8 cellular contexts compared by ENCODE assay signal in the genomic region with DNA sequence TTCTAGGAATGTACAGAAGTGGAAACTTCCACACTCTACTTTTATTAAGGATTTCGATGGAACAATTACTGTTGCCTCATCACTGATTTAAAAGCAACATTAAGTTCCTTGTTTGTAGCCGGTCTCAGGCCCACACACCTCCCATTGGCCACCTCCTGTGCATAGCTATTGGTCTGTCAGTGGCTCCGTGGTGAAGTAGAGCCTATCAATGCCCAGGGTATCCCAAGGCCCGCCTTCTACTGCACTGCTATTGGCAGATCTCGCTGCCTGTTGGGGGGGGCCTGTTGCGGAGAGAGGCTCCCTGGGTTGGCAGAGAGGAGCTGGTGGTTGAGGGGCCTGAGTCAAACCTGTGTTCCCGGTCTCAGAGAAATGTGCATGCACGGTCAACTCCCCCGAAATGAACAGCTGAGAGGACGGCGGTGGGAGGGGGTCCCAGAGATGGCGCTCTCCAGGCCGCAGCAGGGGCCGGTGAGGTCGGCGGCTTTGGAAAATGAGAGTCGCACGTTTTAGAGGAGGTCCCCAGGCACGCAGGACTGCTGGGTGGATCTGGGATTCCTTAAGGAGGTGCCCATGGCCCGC. TPM values are rescaled to one million over a fixed set of nuclear protein-coding genes. Genes with fewer than 3 reads are reported as not detected.
A peak's percentile ranks its signal among the peaks of the same experiment; 100 is the strongest.
DNase-seq lines count a peak whose midpoint lies in the region; ATAC-seq, FAIRE-seq and TF ChIP-seq lines count a peak whose summit lies in the region.

No MANE protein-coding gene starts in this region.

- TF ChIP-seq RAD21 in H1 (IDR thresholded peaks at IDR 0.05 in 1 of 2, conservative IDR thresholded peaks at IDR 0.05 in 1 of 2; ENCODE audit: low read depth in 2 of 2, low read length in 2 of 2), result no peak

- H3K9ac ChIP-seq in H1 (replicated peaks in 1 of 4; ENCODE audit: extremely low read depth in 1 of 4, low read depth in 3 of 4, low read length in 3 of 4), result peak overlapping the region in 3 of 4 experiments; percentile 62 to 80 (median 73); a peak in 6 of 7 replicates
- H3K9ac ChIP-seq in mesenchymal stem cell (ENCODE audit: low read length), result peak overlapping the region; percentile 89

- 0 out of 2 replicates have a peak, but pooled peaks cover 2% of the 10 kb centered on the region for H3K23me2 ChIP-seq in H1 (ENCODE audit: low read depth, low read length)

- no peaks in the 10 kb centered on the region for H4K20me1 ChIP-seq in H1 (replicated peaks in 1 of 2; ENCODE audit: control insufficient read depth in 1 of 2, insufficient read depth in 2 of 2, low read length in 2 of 2)

- no peaks in the 10 kb centered on the region for H3K36me3 ChIP-seq in H1 (ENCODE audit: control insufficient read depth in 2 of 4, insufficient read depth in 4 of 4, low read length in 3 of 4)
- H3K36me3 ChIP-seq in mesenchymal stem cell (ENCODE audit: control insufficient read depth in 1 of 2, insufficient read depth in 2 of 2, low read depth in 1 of 2, low read length in 2 of 2), result no peaks in the 10 kb centered on the region

- POLR2A ChIA-PET in AG04450 (lab: Yijun Ruan, JAX), result interaction anchor here (1.0 to 1.5 kb wide), 4 partner anchors 10 to 95 kb away, joined by 3 to 6 read pairs (median 4); partner anchors contain the start of genes ELK1 and TIMP1
- POLR2A ChIA-PET in H1 (lab: Charles Lee; ENCODE audit: partially characterized antibody), result interaction anchor here (0.5 to 1.9 kb wide), 5 partner anchors 9 to 61 kb away, joined by 3 to 9 read pairs (median 3); no protein-coding TSS in a partner anchor

- no peak overlapping the region for H2BK12ac ChIP-seq in H1 (ENCODE audit: low read depth, low read length)
- no peak overlapping the region for H2BK12ac ChIP-seq in mesenchymal stem cell (ENCODE audit: low read length in 2 of 2)

- H2BK5ac ChIP-seq in H1 (ENCODE audit: low read depth, low read length) (no peak overlapping the region), mesenchymal stem cell (ENCODE audit: low read depth, low read length, poor library complexity, severe bottlenecking) (no peak overlapping the region)

- peak; percentile 97 for FAIRE-seq in H1 (lab: Jason Lieb, UNC)

- H3K27me3 ChIP-seq in AG04450 (ENCODE audit: control insufficient read depth, insufficient read depth, low read length) (no peaks in the 10 kb centered on the region), H1 (replicated peaks in 1 of 4; ENCODE audit: control insufficient read depth in 3 of 4, extremely low read depth in 1 of 4, insufficient read depth in 3 of 4, low read length in 3 of 4) (no peaks in the 10 kb centered on the region), mesenchymal stem cell (ENCODE audit: control insufficient read depth in 1 of 2, insufficient read depth in 1 of 2, low read length in 2 of 2) (peaks cover 0 to 4% of the 10 kb centered on the region in 2 experiments)

- no peak overlapping the region for H2BK20ac ChIP-seq in H1 (ENCODE audit: low read length)

- TF ChIP-seq CTCF in AG04450 (IDR thresholded peaks at IDR 0.05; ENCODE audit: low read depth, low read length) (no peak), H1 (IDR thresholded peaks at IDR 0.05; ENCODE audit: control extremely low read depth in 1 of 3, insufficient read depth in 1 of 3, low read depth in 1 of 3, low read length in 3 of 3) (no peak)

- H2AK5ac ChIP-seq in H1 (ENCODE audit: low read depth, low read length), result no peak overlapping the region
- H2AK5ac ChIP-seq in mesenchymal stem cell (ENCODE audit: low read length, severe bottlenecking), result no peak overlapping the region

- TF ChIP-seq POLR2A in H1 (IDR thresholded peaks at IDR 0.05; ENCODE audit: control extremely low read depth in 1 of 2, low read depth in 2 of 2, low read length in 2 of 2), result peak; percentile 49 to 72

- H3K9me3 ChIP-seq in AG04450 (ENCODE audit: control insufficient read depth, insufficient read depth, low read length), result no peaks in the 10 kb centered on the region
- no peaks in the 10 kb centered on the region for H3K9me3 ChIP-seq in H1 (ENCODE audit: insufficient read depth in 2 of 2, low read depth in 1 of 2, low read length in 1 of 2)
- H3K9me3 ChIP-seq in mesenchymal stem cell (ENCODE audit: control insufficient read depth, low read length), result no peaks in the 10 kb centered on the region

- no peak overlapping the region for H3K56ac ChIP-seq in H1 (replicated peaks; ENCODE audit: insufficient read length, low read depth, low read length)

- H2AFZ ChIP-seq in H1 (ENCODE audit: low read length) (no peak overlapping the region), mesenchymal stem cell (ENCODE audit: low read depth, low read length) (peak overlapping the region; percentile 81)

- peak overlapping the region; percentile 61 for H3K4me3 ChIP-seq in AG04450 (ENCODE audit: low read depth, low read length)
- peak overlapping the region; percentile 48 to 69 (median 60) for H3K4me3 ChIP-seq in H1 (ENCODE audit: extremely low read depth in 1 of 4, insufficient read depth in 2 of 4, low read depth in 3 of 4, low read length in 4 of 4)
- H3K4me3 ChIP-seq in mesenchymal stem cell (ENCODE audit: insufficient read depth in 1 of 2, low read depth in 1 of 2, low read length in 2 of 2), result peak overlapping the region; percentile 62 to 77

- peak overlapping the region; percentile 71 for H4K5ac ChIP-seq in H1 (ENCODE audit: insufficient read length, low read depth, low read length)

- no peak for TF ChIP-seq EP300 in H1 (IDR thresholded peaks at IDR 0.05; ENCODE audit: borderline replicate concordance in 1 of 2, low read depth in 2 of 2, low read length in 2 of 2)

- CTCF ChIA-PET in AG04450 (lab: Charles Lee), result interaction anchor here (1.3 to 2.3 kb wide), 2 partner anchors 16 to 88 kb away, joined by 6 to 12 read pairs; no protein-coding TSS in a partner anchor
- CTCF ChIA-PET in H1 (lab: Charles Lee; ENCODE audit: partially characterized antibody), result interaction anchor here (0.5 to 1.2 kb wide), 2 partner anchors 11 to 15 kb away, joined by 3 read pairs; no protein-coding TSS in a partner anchor

- H3K4me2 ChIP-seq in H1 (ENCODE audit: insufficient read depth in 1 of 2, low read depth in 2 of 2, low read length in 2 of 2), result peak overlapping the region; percentile 66 to 74
- H3K4me2 ChIP-seq in mesenchymal stem cell (ENCODE audit: low read length, poor library complexity, severe bottlenecking), result peak overlapping the region; percentile 74

- no peaks in the 10 kb centered on the region for H3K79me1 ChIP-seq in H1 (ENCODE audit: low read depth, low read length)
- H3K79me1 ChIP-seq in mesenchymal stem cell (replicated peaks; ENCODE audit: low read length, poor library complexity, severe bottlenecking), result peaks cover 1% of the 10 kb centered on the region

- H4K8ac ChIP-seq in H1 (ENCODE audit: extremely low read depth, insufficient read depth, low read length) (peak overlapping the region; percentile 92), mesenchymal stem cell (ENCODE audit: low read length) (peak overlapping the region; percentile 90)

- H3K23ac ChIP-seq in H1 (ENCODE audit: insufficient read length), result no peak overlapping the region
- H3K23ac ChIP-seq in mesenchymal stem cell (ENCODE audit: low read length in 2 of 2), result no peak overlapping the region

- peak overlapping the region; percentile 21 for H3K27ac ChIP-seq in AG04450 (ENCODE audit: low read depth, low read length)
- peak overlapping the region; percentile 61; the same call in 1 of the 2 replicates for H3K27ac ChIP-seq in H1 (ENCODE audit: low read depth, low read length)
- peak overlapping the region; percentile 65 for H3K27ac ChIP-seq in mesenchymal stem cell (ENCODE audit: low read length, poor library complexity, severe bottlenecking)

- DNase-seq in AG04450 (ENCODE audit: low read depth, low spot score) (peak; percentile 81), NCI-H524 treated with DMSO at 0.1 percent for 48 hours (lab: John Stamatoyannopoulos, UW) (peak; percentile 89), H1 (ENCODE audit: low read depth in 1 of 2, low spot score in 2 of 2) (peak; percentile 63 to 70), mesenchymal stem cell (peak; percentile 92)
- peak; percentile 62 to 75 for DNase-seq in activated CD8-positive, alpha-beta memory T cell treated with anti-CD3 and anti-CD28 coated beads for 4 hours (ENCODE audit: low read depth in 2 of 2)
- DNase-seq in stimulated activated CD8-positive, alpha-beta memory T cell treated with anti-CD3 and anti-CD28 coated beads, Interleukin-12 subunit alpha, Interleukin-12 subunit beta, amount 100 ng/mL, for 24 hours (ENCODE audit: extremely low read depth), result peak; percentile 64

- H4K91ac ChIP-seq in H1 (replicated peaks; ENCODE audit: insufficient read length, low read length) (no peak overlapping the region), mesenchymal stem cell (ENCODE audit: low read length) (no peak overlapping the region)

- peak; percentile 89 for ATAC-seq in GM18907 (IDR thresholded peaks at IDR 0.05; ENCODE audit: unreplicated experiment)
- peak; percentile 85 for ATAC-seq in HG03159 (IDR thresholded peaks at IDR 0.05; ENCODE audit: unreplicated experiment)

- H3K14ac ChIP-seq in H1 (ENCODE audit: insufficient read length) (no peak overlapping the region), mesenchymal stem cell (ENCODE audit: low read length in 2 of 2) (no peak overlapping the region)

- H3K18ac ChIP-seq in H1 (ENCODE audit: extremely low read depth, low read length), result no peak overlapping the region
- H3K18ac ChIP-seq in mesenchymal stem cell (ENCODE audit: low read depth in 1 of 2, low read length in 2 of 2), result peak overlapping the region; percentile 78 to 79

- peak overlapping the region; percentile 69 for H3K4ac ChIP-seq in H1 (replicated peaks; ENCODE audit: insufficient read length, low read depth, low read length)
- H3K4ac ChIP-seq in mesenchymal stem cell (ENCODE audit: low read depth in 1 of 2, low read length in 2 of 2), result peak overlapping the region in 1 of 2 experiments; percentile 58

- H3K79me2 ChIP-seq in H1 (ENCODE audit: control insufficient read depth in 1 of 2, insufficient read depth in 2 of 2, low read length in 2 of 2), result no peaks in the 10 kb centered on the region

- 4% methylated on average over 13 of the region's 20 CpGs; no CpG with 5 or more reads in 1 of the 2 experiments for WGBS in H1 (ENCODE audit: extremely low coverage in 1 of 2, insufficient coverage in 1 of 2, insufficient read length in 1 of 2, insufficient replicate concordance in 2 of 2, low coverage in 1 of 2, low lambda C conversion rate in 2 of 2, missing lambda C conversion rate in 1 of 2), 2 experiments
- 3% methylated on average over 20 of the region's 20 CpGs for WGBS in mesenchymal stem cell

- no peak overlapping the region for H2BK120ac ChIP-seq in H1 (replicated peaks; ENCODE audit: low read depth, low read length)
- H2BK120ac ChIP-seq in mesenchymal stem cell (ENCODE audit: low read depth, low read length), result no peak overlapping the region

- H3K4me1 ChIP-seq in H1 (replicated peaks in 1 of 4; ENCODE audit: control insufficient read depth in 3 of 4, insufficient read depth in 4 of 4, low read length in 3 of 4) (no peaks in the 10 kb centered on the region), mesenchymal stem cell (ENCODE audit: control insufficient read depth, insufficient read depth, low read depth, low read length) (peaks cover 2% of the 10 kb centered on the region)

- H2BK15ac ChIP-seq in H1 (ENCODE audit: low read length), result no peak overlapping the region
- H2BK15ac ChIP-seq in mesenchymal stem cell (ENCODE audit: low read depth, poor library complexity, severe bottlenecking), result no peak overlapping the region

RNA-seq across cellular contexts. Expression of gene ARAF, which starts 4.9 kb away (rescaled TPM):
- polyA plus RNA-seq in AG04450 (2011; rRNA removed), result 27.3 and 37.8 TPM in 2 replicates
- 53.9 and 70.2 TPM in 2 replicates for polyA minus RNA-seq in AG04450 (2011; rRNA and poly(A)+ RNA removed)
- 45.2 and 48.3 TPM in 2 replicates for total RNA-seq in H1 (2021; fragmentation: NEBNext Ultra II Directional; extraction: Animal tissue kit (Norgen Biotek cat#: 25700))
- polyA plus RNA-seq in H1 (2011; rRNA removed), result 39.0 and 56.8 TPM in 2 replicates
- 32.0 TPM for polyA plus RNA-seq in H1 (2011; cell fraction: cytosol; rRNA removed)
- polyA plus RNA-seq in H1 (2011; cell fraction: nucleus; rRNA removed), result 111 TPM
- polyA plus RNA-seq in H1 (2012, experiment 1 of 2), result 25.7 to 47.0 TPM (median 43.2 TPM) in 4 replicates
- 37.8 TPM for polyA plus RNA-seq in H1 (2012, experiment 2 of 2)
- polyA plus RNA-seq in H1 (2013, experiment 1 of 2), result 34.6 TPM
- polyA plus RNA-seq in H1 (2013, experiment 2 of 2), result 37.9 TPM
- polyA minus RNA-seq in H1 (2011; rRNA and poly(A)+ RNA removed), result 75.5 and 77.0 TPM in 2 replicates
- 21.1 TPM for polyA minus RNA-seq in H1 (2011; cell fraction: cytosol; rRNA and poly(A)+ RNA removed)
- polyA minus RNA-seq in H1 (2011; cell fraction: nucleus; rRNA and poly(A)+ RNA removed), result 27.7 TPM
- 54.0 TPM for polyA plus RNA-seq in mesenchymal stem cell (2013, experiment 1 of 2)
- polyA plus RNA-seq in mesenchymal stem cell (2013, experiment 2 of 2), result 53.1 TPM

RNA-seq across cellular contexts. Expression of gene TIMP1, which starts 26.1 kb away (rescaled TPM):
- 1,256 and 2,140 TPM in 2 replicates for polyA plus RNA-seq in AG04450 (2011; rRNA removed)
- 1,655 and 2,290 TPM in 2 replicates for polyA minus RNA-seq in AG04450 (2011; rRNA and poly(A)+ RNA removed)
- total RNA-seq in H1 (2021; fragmentation: NEBNext Ultra II Directional; extraction: Animal tissue kit (Norgen Biotek cat#: 25700)), result 58.6 and 62.5 TPM in 2 replicates
- polyA plus RNA-seq in H1 (2011; rRNA removed), result 142 and 150 TPM in 2 replicates
- polyA plus RNA-seq in H1 (2011; cell fraction: cytosol; rRNA removed), result 69.7 TPM
- polyA plus RNA-seq in H1 (2011; cell fraction: nucleus; rRNA removed), result 88.2 TPM
- polyA plus RNA-seq in H1 (2012, experiment 1 of 2), result 81.9 to 101 TPM (median 98.2 TPM) in 4 replicates
- polyA plus RNA-seq in H1 (2012, experiment 2 of 2), result 154 TPM
- 90.2 TPM for polyA plus RNA-seq in H1 (2013, experiment 1 of 2)
- polyA plus RNA-seq in H1 (2013, experiment 2 of 2), result 106 TPM
- polyA minus RNA-seq in H1 (2011; rRNA and poly(A)+ RNA removed), result 93.8 and 111 TPM in 2 replicates
- polyA minus RNA-seq in H1 (2011; cell fraction: cytosol; rRNA and poly(A)+ RNA removed), result 64.3 TPM
- polyA minus RNA-seq in H1 (2011; cell fraction: nucleus; rRNA and poly(A)+ RNA removed), result 34.6 TPM
- polyA plus RNA-seq in mesenchymal stem cell (2013, experiment 1 of 2), result 826 TPM
- 856 TPM for polyA plus RNA-seq in mesenchymal stem cell (2013, experiment 2 of 2)

Comparison
In these comparisons a context has a peak if more than half of its experiments do, and no peak if none do; other contexts are left out.
1. Peak in every context shown above with its lines: DNase-seq, ATAC-seq, H3K4me3 ChIP-seq and H3K27ac ChIP-seq.